9 cellular contexts compared by ENCODE assay signal in genomic region chr16:31333686-31334649, GRCh38. TPM values are rescaled to one million over a fixed set of nuclear protein-coding genes. Genes with fewer than 3 reads are reported as not detected.
A peak's percentile ranks its signal among the peaks of the same experiment; 100 is the strongest.
DNase-seq lines count a peak whose midpoint lies in the region; ATAC-seq, FAIRE-seq and TF ChIP-seq lines count a peak whose summit lies in the region.
"Had no signal": no experiment of that assay in that cellular context is flagged by ENCODE, and none has a peak within 500 bp of the region (broad histone marks: within the 10 kb centered on the region; RNA-seq: fewer than 3 reads in every experiment).

No MANE protein-coding gene starts in this region.

- peaks cover 35% of the 10 kb centered on the region for H3K4me1 Mint-ChIP-seq in activated CD4-positive, alpha-beta memory T cell treated with anti-CD3 and anti-CD28 coated beads, Interleukin-2, amount 10 ng/mL, durations not matched to agents 7 days and 5 days

- FAIRE-seq in kidney (lab: Jason Lieb, UNC): no peak

- no peak overlapping the region for H3K9ac ChIP-seq in kidney (ENCODE audit: low read length in 2 of 2)

- ATAC-seq in GM19035 (IDR thresholded peaks at IDR 0.05; ENCODE audit: unreplicated experiment) (no peak), GM21390 (IDR thresholded peaks at IDR 0.05; ENCODE audit: unreplicated experiment) (no peak)

- TF ChIP-seq CTCF in BJ (IDR thresholded peaks at IDR 0.05; ENCODE audit: insufficient read depth, low read depth, low read length) (peak; percentile 19; the same call in 1 of the 2 replicates), GM12875 (IDR thresholded peaks at IDR 0.05; ENCODE audit: borderline replicate concordance, insufficient read depth, low read depth, low read length) (peak; percentile 70), kidney (IDR thresholded peaks at IDR 0.05; ENCODE audit: borderline replicate concordance, extremely low read depth, insufficient read depth) (peak; percentile 36)

- H3K4me3 ChIP-seq in BJ (ENCODE audit: low read depth, low read length) (no peak overlapping the region), GM12875 (ENCODE audit: low read depth, low read length) (no peak overlapping the region), kidney (ENCODE audit: low read length in 2 of 2) (no peak overlapping the region)
- H3K4me3 ChIP-seq: dorsolateral prefrontal cortex had no signal

- peaks cover 17% of the 10 kb centered on the region for H3K27me3 ChIP-seq in BJ (ENCODE audit: control insufficient read depth, insufficient read depth, low read length)

- H3K27me3 Mint-ChIP-seq in activated CD4-positive, alpha-beta memory T cell treated with anti-CD3 and anti-CD28 coated beads, Interleukin-2, amount 10 ng/mL, durations not matched to agents 7 days and 5 days: peaks cover 51% of the 10 kb centered on the region

- no peaks in the 10 kb centered on the region for H3K4me1 ChIP-seq in kidney (ENCODE audit: control insufficient read depth in 1 of 2, insufficient read depth in 1 of 2, low read depth in 1 of 2, low read length in 2 of 2)

- DNase-seq in BJ (ENCODE audit: low read depth): no peak
- DNase-seq in M059J (ENCODE audit: low read depth): peak; percentile 35
- peak; percentile 42 for DNase-seq in activated CD4-positive, alpha-beta memory T cell treated with anti-CD3 and anti-CD28 coated beads, Interleukin-2, amount 10 ng/mL, durations not matched to agents 7 days and 5 days
- peak; percentile 32 for DNase-seq in kidney
- DNase-seq in NCI-H128 (lab: John Stamatoyannopoulos, UW; ENCODE audit: unreplicated experiment): no peak

- no peak overlapping the region for H3K27ac Mint-ChIP-seq in activated CD4-positive, alpha-beta memory T cell treated with anti-CD3 and anti-CD28 coated beads, Interleukin-2, amount 10 ng/mL, durations not matched to agents 7 days and 5 days

- no peak overlapping the region for H3K27ac ChIP-seq in kidney (ENCODE audit: low read depth in 2 of 2, low read length in 2 of 2)
- H3K27ac ChIP-seq: dorsolateral prefrontal cortex had no signal

- H3K36me3 ChIP-seq in BJ (ENCODE audit: control insufficient read depth, insufficient read depth, low read length): no peaks in the 10 kb centered on the region
- no peaks in the 10 kb centered on the region for H3K36me3 ChIP-seq in kidney (ENCODE audit: control insufficient read depth in 1 of 2, insufficient read depth in 2 of 2, low read length in 2 of 2)

- H3K9me3 Mint-ChIP-seq in activated CD4-positive, alpha-beta memory T cell treated with anti-CD3 and anti-CD28 coated beads, Interleukin-2, amount 10 ng/mL, durations not matched to agents 7 days and 5 days: no peaks in the 10 kb centered on the region

- CTCF ChIA-PET in BJ (lab: Yijun Ruan, JAX): interaction anchor here (0.6 to 1.5 kb wide), 3 partner anchors 120 to 380 kb away, joined by 3 read pairs; partner anchors contain the start of gene TRIM72
- CTCF ChIA-PET in activated CD4-positive, alpha-beta memory T cell treated with anti-CD3 and anti-CD28 coated beads, Interleukin-2, amount 10 ng/mL, durations not matched to agents 7 days and 5 days (lab: Charles Lee): interaction anchor here (0.7 to 1.4 kb wide), 4 partner anchors 109 to 134 kb away, joined by 3 to 4 read pairs (median 3); partner anchors contain the start of genes PYCARD and ZNF843

- H3K9me3 ChIP-seq in kidney (ENCODE audit: control insufficient read depth in 1 of 2, low read length in 2 of 2): peaks cover 0 to 6% of the 10 kb centered on the region in 2 donors

- POLR2A ChIA-PET in BJ (lab: Charles Lee): no interaction called here
- POLR2A ChIA-PET in activated CD4-positive, alpha-beta memory T cell treated with anti-CD3 and anti-CD28 coated beads, Interleukin-2, amount 10 ng/mL, durations not matched to agents 7 days and 5 days (lab: Charles Lee): interaction anchor here (1.0 to 2.0 kb wide), 5 partner anchors 87 to 154 kb away, joined by 3 to 5 read pairs (median 4); partner anchors contain the start of gene FUS

- no peak overlapping the region for H3K4me3 Mint-ChIP-seq in activated CD4-positive, alpha-beta memory T cell treated with anti-CD3 and anti-CD28 coated beads, Interleukin-2, amount 10 ng/mL, durations not matched to agents 7 days and 5 days

- H3K36me3 Mint-ChIP-seq in activated CD4-positive, alpha-beta memory T cell treated with anti-CD3 and anti-CD28 coated beads, Interleukin-2, amount 10 ng/mL, durations not matched to agents 7 days and 5 days (ENCODE audit: low read depth): peaks cover 32% of the 10 kb centered on the region

- intact Hi-C loops in kidney (cut with DNase I): no loop called here

RNA-seq across cellular contexts. Expression of gene ITGAX, which starts 21.0 kb away (rescaled TPM):
- polyA plus RNA-seq in BJ (2011; rRNA removed) (not detected in 2 replicates), kidney (ENCODE audit: insufficient read depth, low read depth, low replicate concordance) (0.37 TPM)
- polyA minus RNA-seq in BJ (2011; rRNA and poly(A)+ RNA removed): not detected in 2 replicates
- total RNA-seq in M059J (2014; rRNA removed; shearing (Covaris generic)): 1.1 and 2.8 TPM in 2 replicates
- 10 to 100 TPM; 42.0 to 43.2 TPM for total RNA-seq in activated CD4-positive, alpha-beta memory T cell treated with anti-CD3 and anti-CD28 coated beads, Interleukin-2, amount 10 ng/mL, durations not matched to agents 7 days and 5 days
- total RNA-seq in kidney: 11.9 TPM

RNA-seq across cellular contexts. Expression of gene ITGAD, which starts 59.2 kb away (rescaled TPM):
- polyA plus RNA-seq in BJ (2011; rRNA removed) (not detected in 2 replicates), kidney (ENCODE audit: insufficient read depth, low read depth, low replicate concordance) (not detected)
- not detected in 2 replicates for polyA minus RNA-seq in BJ (2011; rRNA and poly(A)+ RNA removed)
- 0.05 TPM in 1 of 2 replicates, not detected in the other for total RNA-seq in M059J (2014; rRNA removed; shearing (Covaris generic))
- not detected for total RNA-seq in activated CD4-positive, alpha-beta memory T cell treated with anti-CD3 and anti-CD28 coated beads, Interleukin-2, amount 10 ng/mL, durations not matched to agents 7 days and 5 days
- 0.13 TPM for total RNA-seq in kidney

Comparison
In these comparisons a context has a peak if more than half of its experiments do, and no peak if none do; other contexts are left out.
1. DNase-seq: peak in M059J (single experiment), activated CD4-positive, alpha-beta memory T cell treated with anti-CD3 and anti-CD28 coated beads, Interleukin-2, amount 10 ng/mL, durations not matched to agents 7 days and 5 days (single experiment) and kidney (single experiment); none in BJ (single experiment) and NCI-H128 (single experiment).
2. CTCF ChIP-seq: peak in every context shown above with its lines; median percentile 70 in GM12875; 36 in kidney; 19 in BJ.